In the genomic region with DNA sequence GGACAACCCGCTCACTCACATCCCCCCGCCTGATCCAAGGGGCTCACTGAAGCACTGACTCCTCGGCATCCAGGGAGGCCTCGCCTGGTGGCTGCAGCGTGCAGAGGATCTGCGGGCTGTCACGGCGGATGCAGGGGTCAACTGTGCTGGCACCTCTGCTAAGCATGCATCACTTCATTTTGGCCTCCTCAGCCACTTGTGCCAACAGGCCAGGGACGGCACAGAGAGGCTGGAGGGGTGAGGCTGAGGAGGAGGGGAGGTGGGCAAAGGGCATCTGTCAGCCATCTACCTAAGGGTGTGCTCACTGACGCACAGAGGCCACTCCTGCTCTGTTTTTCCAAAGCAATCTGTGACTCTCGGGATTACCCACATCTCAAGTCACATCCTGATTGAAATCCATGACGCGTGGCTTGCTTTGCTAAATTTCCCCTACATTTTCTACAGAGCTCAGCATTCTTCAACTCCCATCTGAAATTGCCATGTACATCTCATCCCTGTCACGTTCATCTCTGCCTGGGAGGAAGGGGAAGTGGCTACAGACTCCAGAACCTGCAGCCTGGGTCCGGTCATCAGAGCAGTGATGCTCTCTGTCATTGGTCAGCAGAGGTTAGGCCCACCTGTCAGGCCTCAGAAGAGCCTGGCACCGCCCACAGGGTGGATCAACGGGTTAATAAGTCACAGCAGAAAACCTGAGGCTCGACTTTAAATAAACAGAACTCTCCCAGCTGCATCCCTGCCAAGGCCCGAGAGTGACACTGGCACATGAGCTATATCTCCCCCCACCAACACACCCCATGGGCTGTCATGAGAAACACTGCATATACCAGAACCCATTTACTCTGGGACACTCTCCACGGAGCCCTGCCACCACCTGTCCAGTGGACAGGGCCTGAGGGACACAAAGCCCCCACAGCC, we compare ENCODE assay signal across 1 cellular context.
TF ChIP-seq lines count a peak whose summit lies in the region.

No MANE protein-coding gene starts in this region.

TF ChIP-seq in HepG2, 621 proteins besides CTCF, POLR2A, EP300 and RAD21 (continued from another document and continues in another):
- TF ChIP-seq, protein P1, sequence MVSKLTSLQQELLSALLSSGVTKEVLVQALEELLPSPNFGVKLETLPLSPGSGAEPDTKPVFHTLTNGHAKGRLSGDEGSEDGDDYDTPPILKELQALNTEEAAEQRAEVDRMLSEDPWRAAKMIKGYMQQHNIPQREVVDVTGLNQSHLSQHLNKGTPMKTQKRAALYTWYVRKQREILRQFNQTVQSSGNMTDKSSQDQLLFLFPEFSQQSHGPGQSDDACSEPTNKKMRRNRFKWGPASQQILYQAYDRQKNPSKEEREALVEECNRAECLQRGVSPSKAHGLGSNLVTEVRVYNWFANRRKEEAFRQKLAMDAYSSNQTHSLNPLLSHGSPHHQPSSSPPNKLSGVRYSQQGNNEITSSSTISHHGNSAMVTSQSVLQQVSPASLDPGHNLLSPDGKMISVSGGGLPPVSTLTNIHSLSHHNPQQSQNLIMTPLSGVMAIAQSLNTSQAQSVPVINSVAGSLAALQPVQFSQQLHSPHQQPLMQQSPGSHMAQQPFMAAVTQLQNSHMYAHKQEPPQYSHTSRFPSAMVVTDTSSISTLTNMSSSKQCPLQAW (CRISPR knock-in tag; IDR thresholded peaks at IDR 0.05) = peak; percentile 79
- no peak for TF ChIP-seq GATAD2A (CRISPR knock-in tag; IDR thresholded peaks at IDR 0.05)
- TF ChIP-seq, protein P2, sequence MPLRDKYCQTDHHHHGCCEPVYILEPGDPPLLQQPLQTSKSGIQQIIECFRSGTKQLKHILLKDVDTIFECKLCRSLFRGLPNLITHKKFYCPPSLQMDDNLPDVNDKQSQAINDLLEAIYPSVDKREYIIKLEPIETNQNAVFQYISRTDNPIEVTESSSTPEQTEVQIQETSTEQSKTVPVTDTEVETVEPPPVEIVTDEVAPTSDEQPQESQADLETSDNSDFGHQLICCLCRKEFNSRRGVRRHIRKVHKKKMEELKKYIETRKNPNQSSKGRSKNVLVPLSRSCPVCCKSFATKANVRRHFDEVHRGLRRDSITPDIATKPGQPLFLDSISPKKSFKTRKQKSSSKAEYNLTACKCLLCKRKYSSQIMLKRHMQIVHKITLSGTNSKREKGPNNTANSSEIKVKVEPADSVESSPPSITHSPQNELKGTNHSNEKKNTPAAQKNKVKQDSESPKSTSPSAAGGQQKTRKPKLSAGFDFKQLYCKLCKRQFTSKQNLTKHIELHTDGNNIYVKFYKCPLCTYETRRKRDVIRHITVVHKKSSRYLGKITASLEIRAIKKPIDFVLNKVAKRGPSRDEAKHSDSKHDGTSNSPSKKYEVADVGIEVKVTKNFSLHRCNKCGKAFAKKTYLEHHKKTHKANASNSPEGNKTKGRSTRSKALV (CRISPR knock-in tag; IDR thresholded peaks at IDR 0.05) = no peak
- TF ChIP-seq ZNF615 (CRISPR knock-in tag; IDR thresholded peaks at IDR 0.05; ENCODE audit: borderline replicate concordance) = no peak
- no peak for TF ChIP-seq TFE3 (CRISPR knock-in tag; IDR thresholded peaks at IDR 0.05)
- no peak for TF ChIP-seq JUND (CRISPR knock-in tag; IDR thresholded peaks at IDR 0.05)
- TF ChIP-seq, protein P3, sequence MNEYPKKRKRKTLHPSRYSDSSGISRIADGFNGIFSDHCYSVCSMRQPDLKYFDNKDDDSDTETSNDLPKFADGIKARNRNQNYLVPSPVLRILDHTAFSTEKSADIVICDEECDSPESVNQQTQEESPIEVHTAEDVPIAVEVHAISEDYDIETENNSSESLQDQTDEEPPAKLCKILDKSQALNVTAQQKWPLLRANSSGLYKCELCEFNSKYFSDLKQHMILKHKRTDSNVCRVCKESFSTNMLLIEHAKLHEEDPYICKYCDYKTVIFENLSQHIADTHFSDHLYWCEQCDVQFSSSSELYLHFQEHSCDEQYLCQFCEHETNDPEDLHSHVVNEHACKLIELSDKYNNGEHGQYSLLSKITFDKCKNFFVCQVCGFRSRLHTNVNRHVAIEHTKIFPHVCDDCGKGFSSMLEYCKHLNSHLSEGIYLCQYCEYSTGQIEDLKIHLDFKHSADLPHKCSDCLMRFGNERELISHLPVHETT (CRISPR knock-in tag; conservative IDR thresholded peaks at IDR 0.05) = no peak
- no peak for TF ChIP-seq ATF7 (IDR thresholded peaks at IDR 0.05)
- TF ChIP-seq ATF7 (CRISPR knock-in tag; IDR thresholded peaks at IDR 0.05) = no peak
- TF ChIP-seq ZNF75D (CRISPR knock-in tag; IDR thresholded peaks at IDR 0.05; ENCODE audit: borderline replicate concordance) = no peak
- TF ChIP-seq, protein P4, sequence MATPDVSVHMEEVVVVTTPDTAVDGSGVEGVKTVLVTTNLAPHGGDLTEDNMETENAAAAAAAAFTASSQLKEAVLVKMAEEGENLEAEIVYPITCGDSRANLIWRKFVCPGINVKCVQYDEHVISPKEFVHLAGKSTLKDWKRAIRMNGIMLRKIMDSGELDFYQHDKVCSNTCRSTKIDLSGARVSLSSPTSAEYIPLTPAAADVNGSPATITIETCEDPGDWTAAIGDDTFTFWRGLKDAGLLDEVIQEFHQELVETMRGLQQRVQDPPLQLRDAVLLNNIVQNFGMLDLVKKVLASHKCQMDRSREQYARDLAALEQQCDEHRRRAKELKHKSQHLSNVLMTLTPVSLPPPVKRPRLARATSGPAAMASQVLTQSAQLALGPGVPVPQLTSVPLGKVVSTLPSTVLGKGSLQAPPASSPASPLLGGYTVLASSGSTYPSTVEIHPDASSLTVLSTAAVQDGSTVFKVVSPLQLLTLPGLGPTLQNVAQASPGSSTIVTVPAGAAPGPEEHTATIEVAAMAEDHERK (CRISPR knock-in tag; IDR thresholded peaks at IDR 0.05; ENCODE audit: low read depth) = no peak
- no peak for TF ChIP-seq TEAD3 (CRISPR knock-in tag; optimal IDR thresholded peaks at IDR 0.05; ENCODE audit: borderline replicate concordance)
- no peak for TF ChIP-seq ZNF614 (CRISPR knock-in tag; IDR thresholded peaks at IDR 0.05; ENCODE audit: borderline replicate concordance)
- no peak for TF ChIP-seq ZNF34 (CRISPR knock-in tag; IDR thresholded peaks at IDR 0.05; ENCODE audit: borderline replicate concordance)
- TF ChIP-seq, protein P5, sequence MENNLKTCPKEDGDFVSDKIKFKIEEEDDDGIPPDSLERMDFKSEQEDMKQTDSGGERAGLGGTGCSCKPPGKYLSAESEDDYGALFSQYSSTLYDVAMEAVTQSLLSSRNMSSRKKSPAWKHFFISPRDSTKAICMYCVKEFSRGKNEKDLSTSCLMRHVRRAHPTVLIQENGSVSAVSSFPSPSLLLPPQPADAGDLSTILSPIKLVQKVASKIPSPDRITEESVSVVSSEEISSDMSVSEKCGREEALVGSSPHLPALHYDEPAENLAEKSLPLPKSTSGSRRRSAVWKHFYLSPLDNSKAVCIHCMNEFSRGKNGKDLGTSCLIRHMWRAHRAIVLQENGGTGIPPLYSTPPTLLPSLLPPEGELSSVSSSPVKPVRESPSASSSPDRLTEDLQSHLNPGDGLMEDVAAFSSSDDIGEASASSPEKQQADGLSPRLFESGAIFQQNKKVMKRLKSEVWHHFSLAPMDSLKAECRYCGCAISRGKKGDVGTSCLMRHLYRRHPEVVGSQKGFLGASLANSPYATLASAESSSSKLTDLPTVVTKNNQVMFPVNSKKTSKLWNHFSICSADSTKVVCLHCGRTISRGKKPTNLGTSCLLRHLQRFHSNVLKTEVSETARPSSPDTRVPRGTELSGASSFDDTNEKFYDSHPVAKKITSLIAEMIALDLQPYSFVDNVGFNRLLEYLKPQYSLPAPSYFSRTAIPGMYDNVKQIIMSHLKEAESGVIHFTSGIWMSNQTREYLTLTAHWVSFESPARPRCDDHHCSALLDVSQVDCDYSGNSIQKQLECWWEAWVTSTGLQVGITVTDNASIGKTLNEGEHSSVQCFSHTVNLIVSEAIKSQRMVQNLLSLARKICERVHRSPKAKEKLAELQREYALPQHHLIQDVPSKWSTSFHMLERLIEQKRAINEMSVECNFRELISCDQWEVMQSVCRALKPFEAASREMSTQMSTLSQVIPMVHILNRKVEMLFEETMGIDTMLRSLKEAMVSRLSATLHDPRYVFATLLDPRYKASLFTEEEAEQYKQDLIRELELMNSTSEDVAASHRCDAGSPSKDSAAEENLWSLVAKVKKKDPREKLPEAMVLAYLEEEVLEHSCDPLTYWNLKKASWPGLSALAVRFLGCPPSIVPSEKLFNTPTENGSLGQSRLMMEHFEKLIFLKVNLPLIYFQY (CRISPR knock-in tag; IDR thresholded peaks at IDR 0.05; ENCODE audit: borderline replicate concordance) = no peak
- 0 out of 2 replicates have a peak, but pooled peaks have one; percentile 41 for TF ChIP-seq ZGPAT (CRISPR knock-in tag; IDR thresholded peaks at IDR 0.05)
- no peak for TF ChIP-seq SYNCRIP (IDR thresholded peaks at IDR 0.05; ENCODE audit: insufficient read depth, low read depth, low read length)
- TF ChIP-seq HDAC1 (CRISPR knock-in tag; IDR thresholded peaks at IDR 0.05) = peak; percentile 67
- no peak for TF ChIP-seq MYPOP (CRISPR knock-in tag; IDR thresholded peaks at IDR 0.05)
- no peak; the same call in 1 of the 2 replicates for TF ChIP-seq RFX5 (IDR thresholded peaks at IDR 0.05; ENCODE audit: low read depth, low read length)
- peak; percentile 19; the same call in 1 of the 2 replicates for TF ChIP-seq ZFY (CRISPR knock-in tag; IDR thresholded peaks at IDR 0.05)
- no peak for TF ChIP-seq NFE2L1 (CRISPR knock-in tag; IDR thresholded peaks at IDR 0.05; ENCODE audit: borderline replicate concordance)
- TF ChIP-seq CERS6 (CRISPR knock-in tag; IDR thresholded peaks at IDR 0.05) = no peak
- TF ChIP-seq SNAI1 (CRISPR knock-in tag; IDR thresholded peaks at IDR 0.05; ENCODE audit: borderline replicate concordance) = no peak
- TF ChIP-seq ZNF549 (CRISPR knock-in tag; IDR thresholded peaks at IDR 0.05) = no peak
- TF ChIP-seq ZNF777 (CRISPR knock-in tag; IDR thresholded peaks at IDR 0.05) = no peak
- no peak for TF ChIP-seq ZNF24 (IDR thresholded peaks at IDR 0.05)
- TF ChIP-seq FOXC1 (CRISPR knock-in tag; IDR thresholded peaks at IDR 0.05; ENCODE audit: borderline replicate concordance) = peak; percentile 56; the same call in 1 of the 2 replicates
- TF ChIP-seq ZNF567 (CRISPR knock-in tag; IDR thresholded peaks at IDR 0.05; ENCODE audit: borderline replicate concordance) = no peak
- TF ChIP-seq ZBTB7B (CRISPR knock-in tag; IDR thresholded peaks at IDR 0.05) = no peak
- no peak for TF ChIP-seq ZC3H4 (CRISPR knock-in tag; IDR thresholded peaks at IDR 0.05; ENCODE audit: borderline replicate concordance)
- TF ChIP-seq ZNF841 (CRISPR knock-in tag; IDR thresholded peaks at IDR 0.05; ENCODE audit: borderline replicate concordance) = no peak
- TF ChIP-seq STAT6 (CRISPR knock-in tag; IDR thresholded peaks at IDR 0.05; ENCODE audit: borderline replicate concordance) = no peak
- TF ChIP-seq ZSCAN22 (CRISPR knock-in tag; IDR thresholded peaks at IDR 0.05) = no peak
- no peak for TF ChIP-seq ZNF225 (CRISPR knock-in tag; IDR thresholded peaks at IDR 0.05)
- no peak; the same call in 1 of the 2 replicates for TF ChIP-seq NCOR1 (IDR thresholded peaks at IDR 0.05; ENCODE audit: borderline replicate concordance, low read length)
